ENCODE assay signal across 13 cellular contexts in the genomic region with DNA sequence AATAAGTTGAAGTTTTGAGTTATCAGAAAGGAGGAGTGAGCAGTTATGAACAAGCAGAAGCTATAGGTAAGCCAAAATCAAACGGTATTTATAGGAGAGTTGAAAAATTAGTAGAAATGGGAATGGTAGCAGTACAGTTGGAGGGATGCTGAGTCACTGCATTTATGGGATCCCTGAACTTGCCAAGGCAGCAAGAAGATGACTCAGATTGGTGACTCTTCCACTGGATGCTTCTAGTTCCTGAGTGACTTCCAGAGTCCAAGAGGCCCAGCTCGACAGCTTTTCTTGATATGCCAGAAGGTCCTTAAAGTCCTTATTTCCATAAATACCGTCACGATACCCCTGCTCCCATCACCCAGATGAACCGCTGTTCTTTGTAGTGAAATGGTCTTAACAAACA. TPM values are rescaled to one million over a fixed set of nuclear protein-coding genes. Genes with fewer than 3 reads are reported as not detected.
A peak's percentile ranks its signal among the peaks of the same experiment; 100 is the strongest.
DNase-seq lines count a peak whose midpoint lies in the region; ATAC-seq, FAIRE-seq and TF ChIP-seq lines count a peak whose summit lies in the region.
"Had no signal": no experiment of that assay in that cellular context is flagged by ENCODE, and none has a peak within 500 bp of the region (broad histone marks: within the 10 kb centered on the region; RNA-seq: fewer than 3 reads in every experiment).

No MANE protein-coding gene starts in this region.

- no peaks in the 10 kb centered on the region for H3K9me3 Mint-ChIP-seq in activated T-cell treated with anti-CD3 and anti-CD28 coated beads, Interleukin-2, amount 50 U/mL, for 4 hours
- no peaks in the 10 kb centered on the region for H3K9me3 Mint-ChIP-seq in activated CD8-positive, alpha-beta memory T cell treated with anti-CD3 and anti-CD28 coated beads, Interleukin-2, amount 10 ng/mL, durations not matched to agents 7 days and 5 days (ENCODE audit: low read depth)
- H3K9me3 Mint-ChIP-seq: endodermal cell, T-cell had no signal

- no peak for TF ChIP-seq CTCF in DOHH2 (IDR thresholded peaks at IDR 0.05; ENCODE audit: low read depth, low read length, poor library complexity, severe bottlenecking)
- TF ChIP-seq CTCF in OCI-LY7 (conservative IDR thresholded peaks at IDR 0.05; ENCODE audit: low read length): no peak
- TF ChIP-seq CTCF in endothelial cell of umbilical vein (IDR thresholded peaks at IDR 0.05; ENCODE audit: extremely low read depth in 1 of 2, insufficient read depth in 1 of 2, low read depth in 1 of 2, low read length in 2 of 2): no peak
- TF ChIP-seq CTCF in osteoblast (IDR thresholded peaks at IDR 0.05; ENCODE audit: extremely low read depth, low read depth, low read length): no peak
- no peak for TF ChIP-seq CTCF in lower lobe of right lung (IDR thresholded peaks at IDR 0.05)

- H3K4me3 ChIP-seq in DOHH2 (ENCODE audit: low read length) (peak overlapping the region; percentile 58), OCI-LY7 (ENCODE audit: low read depth, low read length, poor library complexity, severe bottlenecking) (peak overlapping the region; percentile 37), endothelial cell of umbilical vein (replicated peaks in 1 of 3; ENCODE audit: insufficient read depth in 1 of 3, low read depth in 1 of 3, low read length in 3 of 3) (no peak overlapping the region), osteoblast (ENCODE audit: insufficient read depth, low read length) (peak overlapping the region; percentile 5), lower lobe of right lung (no peak overlapping the region)
- H3K4me3 ChIP-seq: transverse colon had no signal

- peaks cover 7% of the 10 kb centered on the region for H3K4me1 Mint-ChIP-seq in activated T-cell treated with anti-CD3 and anti-CD28 coated beads, Interleukin-2, amount 50 U/mL, for 4 hours (ENCODE audit: low read depth)
- peaks cover 3% of the 10 kb centered on the region for H3K4me1 Mint-ChIP-seq in activated CD8-positive, alpha-beta memory T cell treated with anti-CD3 and anti-CD28 coated beads, Interleukin-2, amount 10 ng/mL, durations not matched to agents 7 days and 5 days
- H3K4me1 Mint-ChIP-seq: endodermal cell had no signal

- DNase-seq in OCI-LY7 (ENCODE audit: low spot score): no peak
- no peak for DNase-seq in endothelial cell of umbilical vein (ENCODE audit: low read depth, low spot score)
- peak; percentile 85 for DNase-seq in osteoblast (ENCODE audit: insufficient read length, low spot score, missing footprints)
- no peak for DNase-seq in D341Med (ENCODE audit: low spot score)
- no peak for DNase-seq in lower lobe of right lung
- no peak for DNase-seq in activated T-cell treated with anti-CD3 and anti-CD28 coated beads, Interleukin-2, amount 50 U/mL, for 4 hours
- DNase-seq in activated CD8-positive, alpha-beta memory T cell treated with anti-CD3 and anti-CD28 coated beads, Interleukin-2, amount 10 ng/mL, durations not matched to agents 7 days and 5 days: no peak
- DNase-seq: activated T-cell treated with anti-CD3 and anti-CD28 coated beads, Interleukin-2, amount 50 U/mL, for 48 hours; endodermal cell; NCI-H1436; T-cell; transverse colon had no signal

- peaks cover 15% of the 10 kb centered on the region for H3K36me3 Mint-ChIP-seq in activated T-cell treated with anti-CD3 and anti-CD28 coated beads, Interleukin-2, amount 50 U/mL, for 4 hours (ENCODE audit: insufficient read depth)
- peaks cover 10% of the 10 kb centered on the region for H3K36me3 Mint-ChIP-seq in activated CD8-positive, alpha-beta memory T cell treated with anti-CD3 and anti-CD28 coated beads, Interleukin-2, amount 10 ng/mL, durations not matched to agents 7 days and 5 days

- CTCF ChIA-PET in OCI-LY7 (lab: Charles Lee; ENCODE audit: unreplicated experiment): no interaction called here
- CTCF ChIA-PET in endothelial cell of umbilical vein (lab: Charles Lee): no interaction called here
- CTCF ChIA-PET in activated CD8-positive, alpha-beta memory T cell treated with anti-CD3 and anti-CD28 coated beads, Interleukin-2, amount 10 ng/mL, durations not matched to agents 7 days and 5 days (lab: Charles Lee): no interaction called here

- H3K9me1 ChIP-seq in endothelial cell of umbilical vein (replicated peaks; ENCODE audit: control insufficient read depth, extremely low read depth, insufficient read depth, low read length): no peaks in the 10 kb centered on the region

- H3K9me2 ChIP-seq in DOHH2 (replicated peaks; ENCODE audit: control insufficient read depth, low read length) (no peaks in the 10 kb centered on the region), OCI-LY7 (ENCODE audit: insufficient read depth, low read length) (no peaks in the 10 kb centered on the region)

- no peak overlapping the region for H3K27ac Mint-ChIP-seq in activated CD8-positive, alpha-beta memory T cell treated with anti-CD3 and anti-CD28 coated beads, Interleukin-2, amount 10 ng/mL, durations not matched to agents 7 days and 5 days
- H3K27ac Mint-ChIP-seq: endodermal cell, T-cell had no signal

- POLR2A ChIA-PET in OCI-LY7 (lab: Charles Lee) (interaction anchor here (1.0 to 4.9 kb wide), 3 partner anchors 27 to 81 kb away, joined by 3 to 20 read pairs (median 4); partner anchors contain the start of gene ACTR3), endothelial cell of umbilical vein (lab: Charles Lee) (no interaction called here)

- no peak overlapping the region for H3K4me3 Mint-ChIP-seq in activated T-cell treated with anti-CD3 and anti-CD28 coated beads, Interleukin-2, amount 50 U/mL, for 4 hours
- no peak overlapping the region for H3K4me3 Mint-ChIP-seq in activated CD8-positive, alpha-beta memory T cell treated with anti-CD3 and anti-CD28 coated beads, Interleukin-2, amount 10 ng/mL, durations not matched to agents 7 days and 5 days
- H3K4me3 Mint-ChIP-seq: endodermal cell, T-cell had no signal

- H3K27me3 Mint-ChIP-seq in activated T-cell treated with anti-CD3 and anti-CD28 coated beads, Interleukin-2, amount 50 U/mL, for 4 hours (ENCODE audit: low read depth): no peaks in the 10 kb centered on the region
- H3K27me3 Mint-ChIP-seq in activated CD8-positive, alpha-beta memory T cell treated with anti-CD3 and anti-CD28 coated beads, Interleukin-2, amount 10 ng/mL, durations not matched to agents 7 days and 5 days: no peaks in the 10 kb centered on the region
- H3K27me3 Mint-ChIP-seq: T-cell had no signal

- peak; percentile 71 for FAIRE-seq in endothelial cell of umbilical vein (lab: Jason Lieb, UNC)

- no peak overlapping the region for H3K9ac ChIP-seq in endothelial cell of umbilical vein (replicated peaks; ENCODE audit: extremely low read depth, insufficient read depth, low read length)

- ATAC-seq in lower lobe of right lung: no peak
- no peak for ATAC-seq in activated T-cell treated with anti-CD3 and anti-CD28 coated beads, Interleukin-2, amount 50 U/mL, for 4 hours
- ATAC-seq in activated CD8-positive, alpha-beta memory T cell treated with anti-CD3 and anti-CD28 coated beads, Interleukin-2, amount 10 ng/mL, durations not matched to agents 7 days and 5 days: no peak
- ATAC-seq: T-cell had no signal

- H3K27ac ChIP-seq in DOHH2 (ENCODE audit: low read depth, low read length): peak overlapping the region; percentile 99
- H3K27ac ChIP-seq in OCI-LY7 (ENCODE audit: low read depth, low read length, poor library complexity, severe bottlenecking): peak overlapping the region; percentile 100
- no peak overlapping the region for H3K27ac ChIP-seq in endothelial cell of umbilical vein (ENCODE audit: insufficient read depth, low read depth, low read length)
- peak overlapping the region; percentile 88 for H3K27ac ChIP-seq in osteoblast (ENCODE audit: low read depth, low read length)
- H3K27ac ChIP-seq in lower lobe of right lung: no peak overlapping the region
- H3K27ac ChIP-seq: transverse colon had no signal

- H3K79me2 ChIP-seq in DOHH2 (ENCODE audit: control insufficient read depth, low read length) (peaks cover 6% of the 10 kb centered on the region; the same call in 1 of the 2 replicates), OCI-LY7 (ENCODE audit: insufficient read depth, low read depth, low read length) (no peaks in the 10 kb centered on the region; the same call in 1 of the 2 replicates), endothelial cell of umbilical vein (ENCODE audit: control insufficient read depth, insufficient read depth, low read length) (no peaks in the 10 kb centered on the region), osteoblast (ENCODE audit: insufficient read depth, low read length) (no peaks in the 10 kb centered on the region)

- H3K9me3 ChIP-seq in DOHH2 (ENCODE audit: control insufficient read depth, insufficient read depth, low read length) (no peaks in the 10 kb centered on the region), OCI-LY7 (ENCODE audit: low read length) (no peaks in the 10 kb centered on the region), endothelial cell of umbilical vein (replicated peaks; ENCODE audit: control insufficient read depth, insufficient read depth, low read length) (no peaks in the 10 kb centered on the region), osteoblast (ENCODE audit: low read depth, low read length) (no peaks in the 10 kb centered on the region), lower lobe of right lung (no peaks in the 10 kb centered on the region)
- H3K9me3 ChIP-seq: transverse colon had no signal

- H4K20me1 ChIP-seq in DOHH2 (ENCODE audit: control insufficient read depth, insufficient read depth, low read depth, low read length): no peaks in the 10 kb centered on the region
- H4K20me1 ChIP-seq in OCI-LY7 (ENCODE audit: insufficient read depth, low read length): no peaks in the 10 kb centered on the region
- no peaks in the 10 kb centered on the region for H4K20me1 ChIP-seq in endothelial cell of umbilical vein (replicated peaks; ENCODE audit: control insufficient read depth, extremely low read depth, insufficient read depth, low read length)
- no peaks in the 10 kb centered on the region for H4K20me1 ChIP-seq in osteoblast (ENCODE audit: insufficient read depth, low read length)

- dilution Hi-C loops in endothelial cell of umbilical vein (cut with MboI; ENCODE audit: extremely low pct_ligation_motif_present, low sequenced_read_pairs): no loop called here

- intact Hi-C loops in OCI-LY7 (cut with micrococcal nuclease; ENCODE audit: unreplicated experiment) (no loop called here), endothelial cell of umbilical vein (cut with micrococcal nuclease) (no loop called here), lower lobe of right lung (cut with DNase I) (no loop called here)

- H3K4me2 ChIP-seq in DOHH2 (ENCODE audit: low read length): peak overlapping the region; percentile 90
- peak overlapping the region; percentile 66 for H3K4me2 ChIP-seq in OCI-LY7 (ENCODE audit: low read length)
- no peak overlapping the region for H3K4me2 ChIP-seq in endothelial cell of umbilical vein (ENCODE audit: insufficient read depth, low read length)
- H3K4me2 ChIP-seq in osteoblast (ENCODE audit: insufficient read depth, low read length): peak overlapping the region; percentile 59

- H3F3A ChIP-seq in DOHH2 (ENCODE audit: control insufficient read depth, insufficient read depth): peaks cover 53% of the 10 kb centered on the region

- H3K27me3 ChIP-seq in DOHH2 (ENCODE audit: control insufficient read depth, low read length) (no peaks in the 10 kb centered on the region), endothelial cell of umbilical vein (ENCODE audit: control insufficient read depth in 2 of 2, insufficient read depth in 2 of 2, low read length in 2 of 2) (peaks cover 0 to 2% of the 10 kb centered on the region in 2 experiments), osteoblast (ENCODE audit: insufficient read depth, low read length) (no peaks in the 10 kb centered on the region), lower lobe of right lung (ENCODE audit: low read depth) (no peaks in the 10 kb centered on the region)
- H3K27me3 ChIP-seq: transverse colon had no signal

- TF ChIP-seq POLR2A in endothelial cell of umbilical vein (IDR thresholded peaks at IDR 0.05; ENCODE audit: low read depth, low read length): no peak

- H3K4me1 ChIP-seq in DOHH2 (ENCODE audit: control insufficient read depth, low read length) (peaks cover 95% of the 10 kb centered on the region), OCI-LY7 (ENCODE audit: insufficient read depth, low read length, poor library complexity, severe bottlenecking) (peaks cover 97% of the 10 kb centered on the region), endothelial cell of umbilical vein (ENCODE audit: control insufficient read depth, extremely low read depth, insufficient read depth, low read length) (no peaks in the 10 kb centered on the region), osteoblast (ENCODE audit: insufficient read depth, low read length) (peaks cover 18% of the 10 kb centered on the region), lower lobe of right lung (peaks cover 15% of the 10 kb centered on the region)

- BruUV-seq in OCI-LY7 (replicated peaks; lab: Mats Ljungman, UMichigan) (no TSS peak), endothelial cell of umbilical vein (replicated peaks; lab: Mats Ljungman, UMichigan) (no TSS peak)

- H2AFZ ChIP-seq in OCI-LY7 (ENCODE audit: low read length) (peak overlapping the region; percentile 42; the same call in 1 of the 2 replicates), endothelial cell of umbilical vein (ENCODE audit: low read depth, low read length) (no peak overlapping the region), osteoblast (ENCODE audit: low read length) (peak overlapping the region; percentile 58)

- peaks cover 14% of the 10 kb centered on the region for H3K36me3 ChIP-seq in DOHH2 (ENCODE audit: control insufficient read depth, low read length)
- peaks cover 7% of the 10 kb centered on the region; the same call in 1 of the 2 replicates for H3K36me3 ChIP-seq in OCI-LY7 (ENCODE audit: insufficient read depth, low read length)
- no peaks in the 10 kb centered on the region for H3K36me3 ChIP-seq in endothelial cell of umbilical vein (ENCODE audit: control insufficient read depth in 2 of 2, extremely low read depth in 1 of 2, insufficient read depth in 2 of 2, low read length in 2 of 2)
- H3K36me3 ChIP-seq in osteoblast (ENCODE audit: insufficient read depth, low read length): no peaks in the 10 kb centered on the region
- no peaks in the 10 kb centered on the region for H3K36me3 ChIP-seq in lower lobe of right lung
- H3K36me3 ChIP-seq: transverse colon had no signal

RNA-seq across cellular contexts. Expression of gene ACTR3, which starts 31.1 kb away (rescaled TPM):
- total RNA-seq in OCI-LY7 (2014; rRNA removed; shearing (Covaris generic)): 168 and 192 TPM in 2 replicates
- 307 and 320 TPM in 2 replicates for total RNA-seq in OCI-LY7 (2022)
- total RNA-seq in endothelial cell of umbilical vein: 374 and 401 TPM in 2 replicates
- polyA plus RNA-seq in endothelial cell of umbilical vein: 83.3 and 120 TPM in 2 replicates
- polyA plus RNA-seq in endothelial cell of umbilical vein (2011; cell fraction: cytosol; rRNA removed): 157 and 172 TPM in 2 replicates
- polyA plus RNA-seq in endothelial cell of umbilical vein (2011; cell fraction: nucleus; rRNA removed): 95.8 and 148 TPM in 2 replicates
- polyA plus RNA-seq in endothelial cell of umbilical vein (2012): 272 and 311 TPM in 2 replicates
- polyA minus RNA-seq in endothelial cell of umbilical vein: 465 and 521 TPM in 2 replicates
- 99.4 TPM for polyA minus RNA-seq in endothelial cell of umbilical vein (2011; cell fraction: cytosol; rRNA and poly(A)+ RNA removed)
- 241 and 335 TPM in 2 replicates for polyA minus RNA-seq in endothelial cell of umbilical vein (2011; cell fraction: nucleus; rRNA and poly(A)+ RNA removed)
- total RNA-seq in osteoblast: 251 and 315 TPM in 2 replicates
- 269 TPM for total RNA-seq in lower lobe of right lung
- 100 to 1,000 TPM; 517 to 534 (median 529) TPM for total RNA-seq in activated T-cell treated with anti-CD3 and anti-CD28 coated beads, Interleukin-2, amount 50 U/mL, for 4 hours
- total RNA-seq in activated CD8-positive, alpha-beta memory T cell treated with anti-CD3 and anti-CD28 coated beads, Interleukin-2, amount 10 ng/mL, durations not matched to agents 7 days and 5 days: 100 to 1,000 TPM; 511 to 626 TPM

Comparison
In these comparisons a context has a peak if more than half of its experiments do, and no peak if none do; other contexts are left out.
1. H3K27ac ChIP-seq: peak in DOHH2 (single experiment), OCI-LY7 (single experiment) and osteoblast (single experiment); none in endothelial cell of umbilical vein (single experiment) and lower lobe of right lung (single experiment).
2. H3K4me3 ChIP-seq: peak in DOHH2 (single experiment), OCI-LY7 (single experiment) and osteoblast (single experiment); none in endothelial cell of umbilical vein (0 of 3) and lower lobe of right lung (single experiment).